ENCODE assay signal across 11 cellular contexts in the genomic region with DNA sequence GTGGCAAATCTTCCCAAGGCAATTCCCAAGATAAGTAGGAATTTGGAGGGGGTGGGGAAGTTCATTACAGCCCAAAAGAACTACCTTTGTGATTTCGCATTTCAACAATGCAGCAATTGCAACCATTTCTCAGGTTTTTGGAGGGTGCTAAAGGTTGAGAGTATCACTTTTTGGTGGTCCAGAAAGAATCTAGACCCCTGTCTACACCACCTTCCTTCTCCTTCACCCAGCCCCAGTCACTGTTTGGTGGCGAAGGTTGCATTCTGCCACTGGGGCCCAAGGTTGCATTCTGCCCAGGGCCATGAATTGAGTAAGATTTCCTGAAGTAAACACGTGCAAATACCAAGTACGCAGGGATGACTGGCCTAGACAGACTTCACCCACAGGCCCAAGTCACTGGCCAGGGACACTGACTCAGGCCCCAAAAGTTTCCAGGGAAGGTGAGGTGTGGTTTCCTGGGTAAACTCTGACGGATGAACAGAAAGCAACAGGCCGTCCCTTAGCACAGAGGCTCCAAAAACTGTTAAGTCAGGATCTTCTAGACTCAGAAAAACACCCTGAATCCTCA. TPM values are rescaled to one million over a fixed set of nuclear protein-coding genes. Genes with fewer than 3 reads are reported as not detected.
DNase-seq lines count a peak whose midpoint lies in the region; FAIRE-seq and TF ChIP-seq lines count a peak whose summit lies in the region.
"Had no signal": no experiment of that assay in that cellular context is flagged by ENCODE, and none has a peak within 500 bp of the region (broad histone marks: within the 10 kb centered on the region; RNA-seq: fewer than 3 reads in every experiment).

No MANE protein-coding gene starts in this region.

- CTCF ChIA-PET in Caco-2 (lab: Charles Lee), result interaction anchor here (0.6 to 1.1 kb wide), 2 partner anchors 21 to 37 kb away, joined by 5 to 8 read pairs; a partner anchor contains a TSS

- WGBS in sigmoid colon, 2 donors, result 75 to 82% methylated on average over 6 of the region's 6 CpGs

- no peak overlapping the region for H3K4me3 Mint-ChIP-seq in Caco-2 (ENCODE audit: unreplicated experiment)
- H3K4me3 Mint-ChIP-seq in neural progenitor cell, result no peak overlapping the region
- H3K4me3 Mint-ChIP-seq: naive B cell had no signal

- H3K4me3 ChIP-seq in Caco-2 (ENCODE audit: low read depth, low read length) (no peak overlapping the region), bronchial epithelial cell (ENCODE audit: low read depth, low read length) (no peak overlapping the region), sigmoid colon (no peak overlapping the region), neural progenitor cell (no peak overlapping the region)

- no peaks in the 10 kb centered on the region for H3K27me3 ChIP-seq in Caco-2 (replicated peaks; ENCODE audit: control insufficient read depth, insufficient read depth, low read length)
- H3K27me3 ChIP-seq in bronchial epithelial cell (ENCODE audit: control insufficient read depth, insufficient read depth, low read length), result no peaks in the 10 kb centered on the region
- no peaks in the 10 kb centered on the region for H3K27me3 ChIP-seq in sigmoid colon
- H3K27me3 ChIP-seq in neural progenitor cell, result no peaks in the 10 kb centered on the region

- no peaks in the 10 kb centered on the region for H3K9me3 Mint-ChIP-seq in Caco-2 (ENCODE audit: unreplicated experiment)
- no peaks in the 10 kb centered on the region for H3K9me3 Mint-ChIP-seq in neural progenitor cell
- H3K9me3 Mint-ChIP-seq: naive B cell had no signal

- H3K9ac ChIP-seq in neural progenitor cell, result no peak overlapping the region

- H3K9me3 ChIP-seq in Caco-2 (no peaks in the 10 kb centered on the region), sigmoid colon (no peaks in the 10 kb centered on the region), neural progenitor cell (ENCODE audit: low read depth) (no peaks in the 10 kb centered on the region)

- H3K36me3 Mint-ChIP-seq in Caco-2 (ENCODE audit: insufficient read depth, unreplicated experiment), result peaks cover 13% of the 10 kb centered on the region
- no peaks in the 10 kb centered on the region for H3K36me3 Mint-ChIP-seq in neural progenitor cell
- H3K36me3 Mint-ChIP-seq: naive B cell had no signal

- no peaks in the 10 kb centered on the region for H3K79me2 ChIP-seq in neural progenitor cell (ENCODE audit: low read depth)

- peaks cover 52% of the 10 kb centered on the region for H3K4me1 ChIP-seq in Caco-2
- no peaks in the 10 kb centered on the region for H3K4me1 ChIP-seq in sigmoid colon
- no peaks in the 10 kb centered on the region for H3K4me1 ChIP-seq in neural progenitor cell

- FAIRE-seq in bronchial epithelial cell (lab: Jason Lieb, UNC), result peak; percentile 88
- FAIRE-seq: colon had no signal

- peak; percentile 43 to 60 for DNase-seq in Caco-2
- DNase-seq in MV-4-11 (lab: John Stamatoyannopoulos, UW), result peak; percentile 53
- peak; percentile 97 for DNase-seq in bronchial epithelial cell (ENCODE audit: low read depth)
- DNase-seq in myocyte (ENCODE audit: low read depth), result peak; percentile 88
- DNase-seq in NCI-H774 (lab: John Stamatoyannopoulos, UW), result no peak
- DNase-seq in activated naive CD4-positive, alpha-beta T cell (lab: John Stamatoyannopoulos, UW), result no peak
- DNase-seq in sigmoid colon, result no peak
- no peak for DNase-seq in neural progenitor cell (ENCODE audit: low spot score)
- DNase-seq: naive B cell, NCI-H1694 had no signal

- BruUV-seq in Caco-2 (replicated peaks; lab: Mats Ljungman, UMichigan), result no TSS peak

- peaks cover 56% of the 10 kb centered on the region for H3K4me1 Mint-ChIP-seq in Caco-2 (ENCODE audit: low read depth, unreplicated experiment)
- H3K4me1 Mint-ChIP-seq in neural progenitor cell, result peaks cover 6% of the 10 kb centered on the region

- POLR2A ChIA-PET in Caco-2 (lab: Charles Lee), result interaction anchor here (0.6 kb wide), 1 partner anchor 21 kb away, joined by 3 read pairs; no protein-coding TSS in a partner anchor

- no peak for TF ChIP-seq POLR2A in sigmoid colon (IDR thresholded peaks at IDR 0.05)

- H3K27ac Mint-ChIP-seq in Caco-2 (ENCODE audit: unreplicated experiment) (peak overlapping the region; percentile 76), neural progenitor cell (no peak overlapping the region)

- H3K4me2 ChIP-seq in neural progenitor cell, result no peak overlapping the region

- no peak overlapping the region for H2AFZ ChIP-seq in neural progenitor cell (replicated peaks)

- TF ChIP-seq CTCF in Caco-2 (IDR thresholded peaks at IDR 0.05; ENCODE audit: insufficient read depth in 1 of 2, low read depth in 1 of 2, low read length in 1 of 2, severe bottlenecking in 1 of 2, unreplicated experiment in 1 of 2) (no peak), bronchial epithelial cell (IDR thresholded peaks at IDR 0.05; ENCODE audit: insufficient read depth, low read length, severe bottlenecking) (no peak), sigmoid colon (IDR thresholded peaks at IDR 0.05) (no peak), neural progenitor cell (IDR thresholded peaks at IDR 0.05) (no peak)

- H4K20me1 ChIP-seq in neural progenitor cell (ENCODE audit: low read depth), result no peaks in the 10 kb centered on the region

- H3F3A ChIP-seq in neural progenitor cell (ENCODE audit: low read depth), result no peaks in the 10 kb centered on the region

- intact Hi-C loops in Caco-2 (cut with micrococcal nuclease; ENCODE audit: unreplicated experiment), result no loop called here
- intact Hi-C loops in sigmoid colon (cut with DNase I), result no loop called here

- TF ChIP-seq EP300 in sigmoid colon (IDR thresholded peaks at IDR 0.05), result no peak

- H3K27me3 Mint-ChIP-seq in Caco-2 (ENCODE audit: insufficient read depth, unreplicated experiment), result no peaks in the 10 kb centered on the region
- peaks cover 5% of the 10 kb centered on the region for H3K27me3 Mint-ChIP-seq in neural progenitor cell (ENCODE audit: insufficient read depth, low read depth)

- H3K36me3 ChIP-seq in Caco-2 (ENCODE audit: control insufficient read depth, insufficient read depth, low read length), result no peaks in the 10 kb centered on the region
- H3K36me3 ChIP-seq in bronchial epithelial cell (ENCODE audit: control insufficient read depth, insufficient read depth, low read length), result no peaks in the 10 kb centered on the region
- no peaks in the 10 kb centered on the region for H3K36me3 ChIP-seq in sigmoid colon
- H3K36me3 ChIP-seq in neural progenitor cell, result no peaks in the 10 kb centered on the region

- H3K27ac ChIP-seq in sigmoid colon, result no peak overlapping the region
- H3K27ac ChIP-seq in neural progenitor cell, result no peak overlapping the region

RNA-seq across cellular contexts. Expression of a gene that starts 5.7 kb away (rescaled TPM):
- total RNA-seq in Caco-2 (2022) (2.5 and 2.6 TPM in 2 replicates), bronchial epithelial cell (not detected in 2 replicates), myocyte (0.35 and 0.47 TPM in 2 replicates), sigmoid colon (not detected), neural progenitor cell (ENCODE audit: low replicate concordance) (not detected in 2 replicates)
- polyA plus RNA-seq in myocyte (2012), result 0.67 TPM
- 1 to 10 TPM; 1.6 to 2.8 (median 2.4) TPM for polyA plus RNA-seq in sigmoid colon

RNA-seq across cellular contexts. Expression of a gene that starts 21.7 kb away (rescaled TPM):
- total RNA-seq in Caco-2 (2022) (43.9 and 49.1 TPM in 2 replicates), bronchial epithelial cell (1.8 TPM in 2 replicates), myocyte (14.2 and 16.9 TPM in 2 replicates), sigmoid colon (10 to 100 TPM in 1 of 4 donors, 1 to 10 TPM in 3; 6.4 to 12.1 (median 7.0) TPM), neural progenitor cell (ENCODE audit: low replicate concordance) (14.0 and 20.1 TPM in 2 replicates)
- polyA plus RNA-seq in myocyte (2012), result 10.9 TPM
- polyA plus RNA-seq in sigmoid colon, result 10 to 100 TPM; 40.2 to 88.8 (median 42.8) TPM

Comparison
In these comparisons a context has a peak if more than half of its experiments do, and no peak if none do; other contexts are left out.
1. DNase-seq: peak in Caco-2 (2 of 2), MV-4-11 (single experiment), bronchial epithelial cell (single experiment) and myocyte (single experiment); none in NCI-H774 (single experiment), activated naive CD4-positive, alpha-beta T cell (0 of 4), sigmoid colon (single experiment) and neural progenitor cell (single experiment).